In genomic region chr12:48956279-48957140, GRCh38 we compare ENCODE assay signal across 8 cellular contexts. TPM values are rescaled to one million over a fixed set of nuclear protein-coding genes. Genes with fewer than 3 reads are reported as not detected.
DNase-seq lines count a peak whose midpoint lies in the region; ATAC-seq and TF ChIP-seq lines count a peak whose summit lies in the region.

No MANE protein-coding gene starts in this region.

- H3K4me3 ChIP-seq in CD4-positive, CD25-positive, alpha-beta regulatory T cell (ENCODE audit: low read depth, low read length) = peak overlapping the region; percentile 76
- H3K4me3 ChIP-seq in RWPE2 (ENCODE audit: severe bottlenecking) (peak overlapping the region; percentile 90), skeletal muscle cell (ENCODE audit: low read depth, low read length) (peak overlapping the region; percentile 95)

- H3K36me3 ChIP-seq in CD4-positive, CD25-positive, alpha-beta regulatory T cell (ENCODE audit: control insufficient read depth, insufficient read depth, low read length) = peaks cover 2% of the 10 kb centered on the region
- H3K36me3 ChIP-seq in RWPE2 (ENCODE audit: low read depth) = peaks cover 36% of the 10 kb centered on the region

- H3K4me1 Mint-ChIP-seq in CD4-positive, CD25-positive, alpha-beta regulatory T cell = peaks cover 13 to 56% (median 36%) of the 10 kb centered on the region in 4 donors
- peaks cover 31 to 50% of the 10 kb centered on the region in 2 donors for H3K4me1 Mint-ChIP-seq in immature natural killer cell

- DNase-seq in CD4-positive, CD25-positive, alpha-beta regulatory T cell = peak in 2 of 3 donors; percentile 19 to 28
- DNase-seq in LoVo (ENCODE audit: low spot score) (peak; percentile 89), RWPE2 (ENCODE audit: low spot score) (peak; percentile 90), cerebellar cortex (ENCODE audit: low spot score) (peak; percentile 95), immature natural killer cell (peak in 2 of 3 donors; percentile 25 to 26), skeletal muscle cell (ENCODE audit: low read depth) (peak; percentile 93)

- H3K9me3 ChIP-seq in CD4-positive, CD25-positive, alpha-beta regulatory T cell (ENCODE audit: control insufficient read depth in 2 of 2, low read length in 2 of 2) = no peaks in the 10 kb centered on the region
- H3K9me3 ChIP-seq in RWPE2 (ENCODE audit: severe bottlenecking) = no peaks in the 10 kb centered on the region

- H3K27me3 Mint-ChIP-seq in CD4-positive, CD25-positive, alpha-beta regulatory T cell = peaks cover 19% of the 10 kb centered on the region
- H3K27me3 Mint-ChIP-seq in immature natural killer cell (ENCODE audit: low read depth in 3 of 3) = peaks cover 0 to 6% (median 3%) of the 10 kb centered on the region in 3 donors

- H3K27ac Mint-ChIP-seq in CD4-positive, CD25-positive, alpha-beta regulatory T cell = peak overlapping the region; percentile 82 to 97 (median 90)
- peak overlapping the region; percentile 80 to 96 (median 92) for H3K27ac Mint-ChIP-seq in immature natural killer cell

- no peak for TF ChIP-seq CTCF in RWPE2 (IDR thresholded peaks at IDR 0.05; ENCODE audit: poor library complexity, severe bottlenecking)

- no peak for ATAC-seq in CD4-positive, CD25-positive, alpha-beta regulatory T cell (ENCODE audit: low read depth in 2 of 2)
- ATAC-seq in GM19351 (IDR thresholded peaks at IDR 0.05; ENCODE audit: unreplicated experiment) (peak; percentile 30), RWPE2 (ENCODE audit: low read depth) (peak; percentile 80), HG03520 (IDR thresholded peaks at IDR 0.05; ENCODE audit: unreplicated experiment) (no peak)

- H3K9me3 Mint-ChIP-seq in CD4-positive, CD25-positive, alpha-beta regulatory T cell = no peaks in the 10 kb centered on the region
- H3K9me3 Mint-ChIP-seq in immature natural killer cell = no peaks in the 10 kb centered on the region

- peak overlapping the region; percentile 91 to 100 (median 96) for H3K4me3 Mint-ChIP-seq in CD4-positive, CD25-positive, alpha-beta regulatory T cell
- H3K4me3 Mint-ChIP-seq in immature natural killer cell = peak overlapping the region; percentile 91 to 97 (median 95)

- H3K4me1 ChIP-seq in CD4-positive, CD25-positive, alpha-beta regulatory T cell (ENCODE audit: control insufficient read depth, insufficient read depth, low read length, poor library complexity, severe bottlenecking) = peaks cover 26% of the 10 kb centered on the region
- H3K4me1 ChIP-seq in RWPE2 (ENCODE audit: insufficient read depth, poor library complexity, severe bottlenecking) = no peaks in the 10 kb centered on the region

- H3K27ac ChIP-seq in CD4-positive, CD25-positive, alpha-beta regulatory T cell (ENCODE audit: insufficient read depth, low read length, poor library complexity, severe bottlenecking) = peak overlapping the region; percentile 62
- peak overlapping the region; percentile 65 for H3K27ac ChIP-seq in RWPE2 (ENCODE audit: poor library complexity, severe bottlenecking)

- peaks cover 7% of the 10 kb centered on the region for H3K27me3 ChIP-seq in CD4-positive, CD25-positive, alpha-beta regulatory T cell (ENCODE audit: control insufficient read depth, insufficient read depth, low read length)
- no peaks in the 10 kb centered on the region for H3K27me3 ChIP-seq in RWPE2 (ENCODE audit: insufficient read depth, poor library complexity, severe bottlenecking)

- peaks cover 3% of the 10 kb centered on the region for H3K36me3 Mint-ChIP-seq in CD4-positive, CD25-positive, alpha-beta regulatory T cell
- H3K36me3 Mint-ChIP-seq in immature natural killer cell = no peaks in the 10 kb centered on the region

RNA-seq across cellular contexts. Expression of gene ARF3, which starts 0.8 kb away (rescaled TPM):
- 79.4 TPM for total RNA-seq in CD4-positive, CD25-positive, alpha-beta regulatory T cell
- polyA plus RNA-seq in CD4-positive, CD25-positive, alpha-beta regulatory T cell = 10 to 100 TPM; 21.2 to 30.5 (median 23.6) TPM
- 10 to 100 TPM; 31.2 to 40.7 (median 37.2) TPM for polyA plus RNA-seq in immature natural killer cell

RNA-seq across cellular contexts. Expression of gene WNT10B, which starts 15.0 kb away (rescaled TPM):
- total RNA-seq in CD4-positive, CD25-positive, alpha-beta regulatory T cell = 1.6 TPM
- polyA plus RNA-seq in CD4-positive, CD25-positive, alpha-beta regulatory T cell = not detected
- polyA plus RNA-seq in immature natural killer cell = under 1 TPM in 2 of 3 donors, not detected in 1; 0.45 to 0.68 TPM

RNA-seq across cellular contexts. Expression of gene WNT1, which starts 21.6 kb away (rescaled TPM):
- 0.62 TPM for total RNA-seq in CD4-positive, CD25-positive, alpha-beta regulatory T cell
- polyA plus RNA-seq in CD4-positive, CD25-positive, alpha-beta regulatory T cell = under 1 TPM in 1 of 4 donors, not detected in 3; 0.39 TPM
- 1 to 10 TPM in 1 of 3 donors, under 1 TPM in 1, not detected in 1; 0.86 to 1.2 TPM for polyA plus RNA-seq in immature natural killer cell

RNA-seq across cellular contexts. Expression of gene FKBP11, which starts 31.2 kb away (rescaled TPM):
- 55.6 TPM for total RNA-seq in CD4-positive, CD25-positive, alpha-beta regulatory T cell
- 10 to 100 TPM; 56.5 to 79.7 (median 77.0) TPM for polyA plus RNA-seq in CD4-positive, CD25-positive, alpha-beta regulatory T cell
- 100 to 1,000 TPM; 195 to 241 (median 226) TPM for polyA plus RNA-seq in immature natural killer cell

RNA-seq across cellular contexts. Expression of gene DDN, which starts 42.7 kb away (rescaled TPM):
- 0.39 TPM for total RNA-seq in CD4-positive, CD25-positive, alpha-beta regulatory T cell
- polyA plus RNA-seq in CD4-positive, CD25-positive, alpha-beta regulatory T cell = not detected
- not detected for polyA plus RNA-seq in immature natural killer cell

Comparison
In these comparisons a context has a peak if more than half of its experiments do, and no peak if none do; other contexts are left out.
1. ATAC-seq: peak in GM19351 (single experiment) and RWPE2 (single experiment); none in CD4-positive, CD25-positive, alpha-beta regulatory T cell (0 of 2) and HG03520 (single experiment).
2. DNase-seq: peak in every context shown above with its lines; median percentile 95 in cerebellar cortex; 93 in skeletal muscle cell; 90 in RWPE2; 89 in LoVo; 26 in immature natural killer cell; 24 in CD4-positive, CD25-positive, alpha-beta regulatory T cell.
3. Peak in every context shown above with its lines, with median percentiles within 50 percentile points of each other: H3K4me3 ChIP-seq.